8 cellular contexts compared by ENCODE assay signal in the genomic region with DNA sequence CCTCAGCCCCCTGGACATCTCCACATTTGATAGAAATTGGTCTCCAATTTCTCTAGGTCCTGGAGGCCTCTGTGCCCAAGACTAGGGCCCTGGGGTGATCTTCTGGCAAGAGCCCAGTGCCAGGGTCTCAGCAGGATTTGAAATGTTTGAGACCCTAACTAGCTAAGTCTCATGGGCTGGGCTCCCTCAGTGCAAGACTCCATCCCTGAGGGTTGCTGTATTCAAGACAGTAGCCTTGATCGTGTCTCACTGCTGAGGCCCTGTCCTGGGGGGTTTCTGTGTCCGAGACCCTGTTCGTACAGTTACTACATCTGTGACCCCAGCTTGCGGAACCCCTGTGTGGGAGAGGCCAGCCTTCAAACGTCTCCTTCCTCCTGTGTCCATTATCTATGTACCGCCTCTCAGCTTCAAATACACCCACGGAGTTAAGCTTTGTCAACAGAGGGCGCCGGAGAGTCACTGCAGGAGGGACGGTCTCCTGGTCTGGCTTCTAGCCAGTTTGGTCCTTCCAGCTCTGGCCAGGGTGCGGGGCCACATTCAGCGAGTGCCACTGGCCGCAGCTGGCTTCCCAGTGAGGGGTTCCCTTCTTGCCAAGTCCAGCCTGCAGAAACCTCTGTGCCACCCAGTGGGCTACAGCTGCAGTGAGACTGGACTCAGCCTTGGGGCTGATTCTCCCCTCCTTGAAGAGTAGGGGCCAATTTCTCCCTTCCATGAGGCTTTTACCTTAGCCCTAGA. TPM values are rescaled to one million over a fixed set of nuclear protein-coding genes. Genes with fewer than 3 reads are reported as not detected.
A peak's percentile ranks its signal among the peaks of the same experiment; 100 is the strongest.
DNase-seq lines count a peak whose midpoint lies in the region; ATAC-seq and TF ChIP-seq lines count a peak whose summit lies in the region.
"Not testable (repeated sequence)": the region's sequence is repeated elsewhere in the genome, so short reads cannot be mapped to it uniquely, and the experiment has no call there.

No MANE protein-coding gene starts in this region.

- POLR2A ChIA-PET in WTC11 (lab: Charles Lee); naive thymus-derived CD4-positive, alpha-beta T cell (lab: Charles Lee): not testable (repeated sequence)

- H3K9me3 Mint-ChIP-seq in WTC11; activated naive CD8-positive, alpha-beta T cell treated with anti-CD3 and anti-CD28 coated beads for 36 hours; naive thymus-derived CD4-positive, alpha-beta T cell: not testable (repeated sequence)

- CTCF ChIA-PET in WTC11 (lab: Charles Lee) = interaction anchor here (0.6 kb wide), 1 partner anchor 73 kb away, joined by 4 read pairs; a partner anchor contains a TSS
- CTCF ChIA-PET in naive thymus-derived CD4-positive, alpha-beta T cell (lab: Charles Lee) = interaction anchor here (0.8 kb wide), 1 partner anchor 73 kb away, joined by 5 read pairs; a partner anchor contains a TSS

- not testable (repeated sequence) for H3K4me1 Mint-ChIP-seq in WTC11; activated naive CD8-positive, alpha-beta T cell treated with anti-CD3 and anti-CD28 coated beads for 36 hours
- peaks cover 0 to 13% (median 6%) of the 10 kb centered on the region in 7 donors for H3K4me1 Mint-ChIP-seq in naive thymus-derived CD4-positive, alpha-beta T cell

- H3K36me3 Mint-ChIP-seq in WTC11; activated naive CD8-positive, alpha-beta T cell treated with anti-CD3 and anti-CD28 coated beads for 36 hours; naive thymus-derived CD4-positive, alpha-beta T cell: not testable (repeated sequence)

- ATAC-seq in HG02798 (IDR thresholded peaks at IDR 0.05; ENCODE audit: poor library complexity, unreplicated experiment) (peak; percentile 42), WTC11 (peak; percentile 90)
- ATAC-seq in naive thymus-derived CD4-positive, alpha-beta T cell = peak; percentile 82

- not testable (repeated sequence) for H3K9me3 ChIP-seq in naive thymus-derived CD4-positive, alpha-beta T cell (ENCODE audit: control insufficient read depth in 2 of 3, low read length in 3 of 3)

- DNase-seq in D341Med (ENCODE audit: low spot score) (peak; percentile 37), NCI-H748 (lab: John Stamatoyannopoulos, UW; ENCODE audit: unreplicated experiment) (peak; percentile 46), WTC11 (ENCODE audit: low spot score) (peak; percentile 62), foreskin melanocyte (peak; percentile 11)
- peak; percentile 27 for DNase-seq in activated naive CD8-positive, alpha-beta T cell treated with anti-CD3 and anti-CD28 coated beads for 36 hours
- peak in 8 of 9 donors; percentile 30 to 65 (median 52) for DNase-seq in naive thymus-derived CD4-positive, alpha-beta T cell
- DNase-seq in stimulated activated CD8-positive, alpha-beta memory T cell treated with anti-CD3 and anti-CD28 coated beads, Interleukin-4, amount 100 ng/mL, for 48 hours = peak; percentile 66

- H3K36me3 ChIP-seq in naive thymus-derived CD4-positive, alpha-beta T cell (ENCODE audit: control insufficient read depth in 2 of 3, insufficient read depth in 3 of 3, low read length in 3 of 3) = not testable (repeated sequence)

- intact Hi-C loops in naive thymus-derived CD4-positive, alpha-beta T cell (cut with micrococcal nuclease) = not testable (repeated sequence)

- H3K4me1 ChIP-seq in naive thymus-derived CD4-positive, alpha-beta T cell (ENCODE audit: control insufficient read depth in 2 of 2, insufficient read depth in 2 of 2, low read length in 2 of 2) = not testable (repeated sequence)

- not testable (repeated sequence) for H3K27ac ChIP-seq in naive thymus-derived CD4-positive, alpha-beta T cell (ENCODE audit: low read depth, low read length)

- H3K27me3 ChIP-seq in naive thymus-derived CD4-positive, alpha-beta T cell (ENCODE audit: control insufficient read depth in 2 of 2, insufficient read depth in 2 of 2, low read length in 2 of 2) = not testable (repeated sequence)

- H3K27ac Mint-ChIP-seq in WTC11; activated naive CD8-positive, alpha-beta T cell treated with anti-CD3 and anti-CD28 coated beads for 36 hours; naive thymus-derived CD4-positive, alpha-beta T cell: not testable (repeated sequence)

- not testable (repeated sequence) for TF ChIP-seq CTCF in WTC11 (IDR thresholded peaks at IDR 0.05)

- H3K27me3 Mint-ChIP-seq in WTC11 (ENCODE audit: low read depth); activated naive CD8-positive, alpha-beta T cell treated with anti-CD3 and anti-CD28 coated beads for 36 hours; naive thymus-derived CD4-positive, alpha-beta T cell: not testable (repeated sequence)

- not testable (repeated sequence) for H3K4me3 ChIP-seq in naive thymus-derived CD4-positive, alpha-beta T cell (ENCODE audit: low read length)

- not testable (repeated sequence) for H3K4me3 Mint-ChIP-seq in WTC11; activated naive CD8-positive, alpha-beta T cell treated with anti-CD3 and anti-CD28 coated beads for 36 hours; naive thymus-derived CD4-positive, alpha-beta T cell

RNA-seq across cellular contexts. Expression of a gene that starts 36.8 kb away (rescaled TPM):
- 2.8 to 4.4 TPM (median 3.5 TPM) in 3 replicates for total RNA-seq in WTC11 (2021)
- total RNA-seq in activated naive CD8-positive, alpha-beta T cell treated with anti-CD3 and anti-CD28 coated beads for 36 hours = 1 to 10 TPM; 7.0 to 8.0 TPM
- total RNA-seq in naive thymus-derived CD4-positive, alpha-beta T cell = 100 to 1,000 TPM in 2 of 5 experiments, 10 to 100 TPM in 3; 14.9 to 118 (median 28.1) TPM
- 1 to 10 TPM in 1 of 2 donors, under 1 TPM in 1; 0.57 to 1.6 TPM for polyA plus RNA-seq in naive thymus-derived CD4-positive, alpha-beta T cell

RNA-seq across cellular contexts. Expression of a gene that starts 51.5 kb away (rescaled TPM):
- total RNA-seq in WTC11 (2021) = 576 to 620 TPM (median 610 TPM) in 3 replicates
- total RNA-seq in activated naive CD8-positive, alpha-beta T cell treated with anti-CD3 and anti-CD28 coated beads for 36 hours = 100 to 1,000 TPM; 925 to 936 TPM
- total RNA-seq in naive thymus-derived CD4-positive, alpha-beta T cell = 100 to 1,000 TPM; 237 to 387 (median 369) TPM
- polyA plus RNA-seq in naive thymus-derived CD4-positive, alpha-beta T cell = 100 to 1,000 TPM; 222 to 241 TPM

Comparison
In these comparisons a context has a peak if more than half of its experiments do, and no peak if none do; other contexts are left out.
1. DNase-seq: peak in every context shown above with its lines; median percentile 66 in stimulated activated CD8-positive, alpha-beta memory T cell treated with anti-CD3 and anti-CD28 coated beads, Interleukin-4, amount 100 ng/mL, for 48 hours; 62 in WTC11; 52 in naive thymus-derived CD4-positive, alpha-beta T cell; 46 in NCI-H748; 37 in D341Med; 27 in activated naive CD8-positive, alpha-beta T cell treated with anti-CD3 and anti-CD28 coated beads for 36 hours; 11 in foreskin melanocyte.